ENCODE assay signal across 11 cellular contexts in the genomic region with DNA sequence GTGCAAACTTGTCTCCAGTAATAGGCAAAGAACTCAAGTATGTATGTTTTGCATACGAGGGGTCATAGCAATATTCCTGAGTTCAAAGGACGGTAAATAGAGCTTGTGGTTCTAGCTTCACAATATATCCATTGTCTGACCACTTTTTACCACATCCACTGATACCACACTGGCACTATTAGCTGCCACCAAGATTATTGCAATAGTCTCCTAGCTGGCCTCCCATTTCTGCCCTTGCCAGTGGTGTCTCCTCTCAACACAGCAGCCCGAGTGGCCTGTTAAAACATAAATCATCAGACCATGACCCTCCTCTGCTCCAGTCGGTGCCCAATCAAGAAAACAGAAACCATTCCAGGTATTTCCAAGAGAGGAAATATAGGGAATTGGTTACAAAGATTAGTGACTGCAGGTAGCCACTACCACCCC. TPM values are rescaled to one million over a fixed set of nuclear protein-coding genes. Genes with fewer than 3 reads are reported as not detected.
DNase-seq lines count a peak whose midpoint lies in the region; ATAC-seq, FAIRE-seq and TF ChIP-seq lines count a peak whose summit lies in the region.
"Had no signal": no experiment of that assay in that cellular context is flagged by ENCODE, and none has a peak within 500 bp of the region (broad histone marks: within the 10 kb centered on the region; RNA-seq: fewer than 3 reads in every experiment).

No MANE protein-coding gene starts in this region.

- TF ChIP-seq EP300 in K562 (IDR thresholded peaks at IDR 0.05; ENCODE audit: low read length), result no peak

- H3K79me2 ChIP-seq in K562 (ENCODE audit: control insufficient read depth, insufficient read depth, low read length), result no peaks in the 10 kb centered on the region
- no peaks in the 10 kb centered on the region for H3K79me2 ChIP-seq in Karpas-422 (ENCODE audit: low read length)

- H3K4me2 ChIP-seq in K562 (ENCODE audit: insufficient read depth, low read length) (peak overlapping the region; percentile 17; the same call in 1 of the 2 replicates), Karpas-422 (ENCODE audit: low read depth, low read length, poor library complexity, severe bottlenecking) (no peak overlapping the region)

- FAIRE-seq in K562 (lab: Jason Lieb, UNC), result no peak

- H3K9me2 ChIP-seq in Karpas-422 (replicated peaks; ENCODE audit: insufficient read depth, low read length), result no peaks in the 10 kb centered on the region

- in situ Hi-C loops in K562 (cut with MboI), result no loop called here

- BruUV-seq in K562 (replicated peaks; lab: Mats Ljungman, UMichigan), result no TSS peak

- H3K9me3 ChIP-seq in K562 (replicated peaks; ENCODE audit: control insufficient read depth, insufficient read depth, low read depth, low read length) (no peaks in the 10 kb centered on the region), iPS-20b (ENCODE audit: insufficient read depth, low read depth, low read length) (no peaks in the 10 kb centered on the region), skeletal muscle tissue (ENCODE audit: control insufficient read depth in 3 of 3, low read length in 3 of 3) (no peaks in the 10 kb centered on the region), Karpas-422 (ENCODE audit: low read length) (no peaks in the 10 kb centered on the region)

- DNase-seq in K562 (ENCODE audit: extremely low read depth in 1 of 4, low spot score in 3 of 4) (no peak), cortex of kidney (lab: John Stamatoyannopoulos, UW) (no peak), Karpas-422 (no peak)
- no peak for DNase-seq in stimulated activated CD4-positive, alpha-beta T cell treated with anti-CD3 and anti-CD28 coated beads, Interleukin-4, amount 100 ng/mL, for 1 hour
- DNase-seq: NCI-H2081, T-helper 9 cell had no signal

- no peaks in the 10 kb centered on the region for H4K20me1 ChIP-seq in K562 (replicated peaks; ENCODE audit: control insufficient read depth, insufficient read depth, low read length)
- no peaks in the 10 kb centered on the region for H4K20me1 ChIP-seq in Karpas-422 (ENCODE audit: insufficient read depth, low read depth, low read length)

- no peak for TF ChIP-seq CTCF in K562 (IDR thresholded peaks at IDR 0.05 in 2 of 3, conservative IDR thresholded peaks at IDR 0.05 in 1 of 3; ENCODE audit: insufficient read depth in 2 of 3, low read depth in 1 of 3, low read length in 3 of 3)

- POLR2A ChIA-PET in K562 (lab: Yijun Ruan, JAX), result interaction anchor here (0.5 to 1.7 kb wide), 3 partner anchors 20 to 326 kb away, joined by 3 to 6 read pairs (median 5); no protein-coding TSS in a partner anchor

- H3K9me1 ChIP-seq in K562 (ENCODE audit: control insufficient read depth, insufficient read depth, low read length), result no peaks in the 10 kb centered on the region

- no peak for TF ChIP-seq POLR2A in K562 (conservative IDR thresholded peaks at IDR 0.05)

- H3K27me3 ChIP-seq in K562 (ENCODE audit: control insufficient read depth in 2 of 2, insufficient read depth in 2 of 2, low read length in 2 of 2) (no peaks in the 10 kb centered on the region), iPS-20b (ENCODE audit: insufficient read depth, low read length) (no peaks in the 10 kb centered on the region), skeletal muscle tissue (ENCODE audit: control insufficient read depth in 3 of 3, insufficient read depth in 3 of 3, low read length in 3 of 3) (no peaks in the 10 kb centered on the region), Karpas-422 (ENCODE audit: low read length) (no peaks in the 10 kb centered on the region)

- 68% methylated on average over 4 of the region's 4 CpGs for WGBS in K562 (ENCODE audit: insufficient coverage, low coverage, missing lambda C conversion rate)

- peak overlapping the region; percentile 88 for H2AFZ ChIP-seq in K562 (ENCODE audit: low read depth, low read length)
- no peak overlapping the region for H2AFZ ChIP-seq in Karpas-422 (ENCODE audit: low read length)

- ATAC-seq in HG02588 (IDR thresholded peaks at IDR 0.05; ENCODE audit: unreplicated experiment) (peak; percentile 16), K562 (no peak), HG02759 (IDR thresholded peaks at IDR 0.05; ENCODE audit: unreplicated experiment) (no peak)

- intact Hi-C loops in K562 (cut with micrococcal nuclease), result loop anchor here (2.0 kb wide), 1 partner anchor 21 kb away; a partner anchor contains a TSS

- H3K36me3 ChIP-seq in K562 (ENCODE audit: control insufficient read depth, insufficient read depth, low read length) (no peaks in the 10 kb centered on the region), iPS-20b (ENCODE audit: insufficient read depth, low read depth, low read length) (no peaks in the 10 kb centered on the region), skeletal muscle tissue (ENCODE audit: control insufficient read depth in 3 of 3, insufficient read depth in 3 of 3, low read length in 3 of 3) (no peaks in the 10 kb centered on the region), Karpas-422 (ENCODE audit: insufficient read depth, low read length) (no peaks in the 10 kb centered on the region)

- H3K27ac ChIP-seq in K562 (ENCODE audit: extremely low read depth, low read depth, low read length) (peak overlapping the region; percentile 93), iPS-20b (ENCODE audit: low read length) (no peak overlapping the region), skeletal muscle tissue (ENCODE audit: low read depth, low read length) (peak overlapping the region; percentile 17), Karpas-422 (ENCODE audit: low read length) (no peak overlapping the region)

- CTCF ChIA-PET in K562 (lab: Yijun Ruan, JAX; ENCODE audit: low intra/inter-chr PET ratio), result no interaction called here

- TF ChIP-seq RAD21 in K562 (CRISPR knock-in tag; conservative IDR thresholded peaks at IDR 0.05 in 1 of 2, IDR thresholded peaks at IDR 0.05 in 1 of 2), result no peak

- peak overlapping the region; percentile 18 to 61; a peak in 1 of 4 replicates for H3K9ac ChIP-seq in K562 (ENCODE audit: insufficient read depth in 1 of 2, low read depth in 2 of 2, low read length in 2 of 2)
- H3K9ac ChIP-seq in iPS-20b (ENCODE audit: low read depth, low read length), result peak overlapping the region; percentile 67; the same call in 1 of the 2 replicates
- H3K9ac ChIP-seq in skeletal muscle tissue (ENCODE audit: low read depth in 1 of 3, low read length in 3 of 3), result peak overlapping the region; percentile 69 to 77 (median 75)
- H3K9ac ChIP-seq in Karpas-422 (ENCODE audit: low read length), result no peak overlapping the region

- H3K4me3 ChIP-seq in K562, result no peak overlapping the region
- H3K4me3 ChIP-seq in iPS-20b (ENCODE audit: low read length), result peak overlapping the region; percentile 67
- H3K4me3 ChIP-seq in skeletal muscle tissue (ENCODE audit: low read length in 3 of 3), result peak overlapping the region; percentile 54 to 76 (median 71)
- no peak overlapping the region for H3K4me3 ChIP-seq in Karpas-422 (ENCODE audit: low read length)

- H3K4me1 ChIP-seq in K562 (replicated peaks in 1 of 2; ENCODE audit: control insufficient read depth in 2 of 2, insufficient read depth in 2 of 2, low read length in 2 of 2), result peaks cover 23 to 63% of the 10 kb centered on the region in 2 experiments
- peaks cover 10% of the 10 kb centered on the region; the same call in 1 of the 2 replicates for H3K4me1 ChIP-seq in iPS-20b (ENCODE audit: insufficient read depth, low read length)
- H3K4me1 ChIP-seq in skeletal muscle tissue (ENCODE audit: control insufficient read depth in 3 of 3, insufficient read depth in 3 of 3, low read length in 3 of 3), result peaks cover 11 to 12% (median 11%) of the 10 kb centered on the region in 3 donors
- no peaks in the 10 kb centered on the region for H3K4me1 ChIP-seq in Karpas-422 (ENCODE audit: low read length)

TF ChIP-seq in K562, 482 proteins besides CTCF, POLR2A, EP300 and RAD21 (continues in another document):
- TF ChIP-seq ZKSCAN1 (IDR thresholded peaks at IDR 0.05; ENCODE audit: low read depth, low read length), result no peak

RNA-seq across cellular contexts. Expression of a gene that starts 17.0 kb away (rescaled TPM):
- not detected in 2 replicates for total RNA-seq in K562 (2011; cell fraction: chromatin; rRNA removed; ENCODE audit: low replicate concordance)
- total RNA-seq in K562 (2011; cell fraction: nucleolus; rRNA removed), result not detected in 2 replicates
- not detected in 2 replicates for total RNA-seq in K562 (2011; cell fraction: nucleoplasm; rRNA removed)
- total RNA-seq in K562 (2014; rRNA removed) (not detected in 2 replicates), K562 (2014; rRNA removed; fragmentation: Illumina TruSeq; extraction: Trizol) (not detected in 2 replicates), K562 (2015; rRNA removed; fragmentation: Illumina TruSeq; extraction: Trizol) (not detected in 2 replicates), K562 (2021) (not detected in 2 replicates), skeletal muscle tissue (not detected)
- polyA plus RNA-seq in K562 (2011; rRNA removed) (not detected in 2 replicates), K562 (2014; fragmentation: Illumina TruSeq; extraction: Trizol) (not detected in 2 replicates), K562 (2014; fragmentation: Nextera tagmentation; extraction: Ambion mirVana) (not detected), K562 (2014; rRNA removed) (not detected in 2 replicates)
- polyA plus RNA-seq in K562 (2011; cell fraction: cytosol; rRNA removed), result not detected in 2 replicates
- not detected in 2 replicates for polyA plus RNA-seq in K562 (2011; cell fraction: nucleus; rRNA removed)
- polyA plus RNA-seq in K562 (2012), result not detected in 2 replicates
- polyA minus RNA-seq in K562 (2011; rRNA and poly(A)+ RNA removed), result not detected in 2 replicates
- polyA minus RNA-seq in K562 (2011; cell fraction: cytosol; rRNA and poly(A)+ RNA removed), result not detected in 2 replicates
- polyA minus RNA-seq in K562 (2011; cell fraction: nucleus; rRNA and poly(A)+ RNA removed), result not detected in 2 replicates
- total RNA-seq in Karpas-422 (2014; rRNA removed; shearing (Covaris generic); ENCODE audit: low replicate concordance), result not detected in 2 replicates
- total RNA-seq: temporal lobe had no signal

RNA-seq across cellular contexts. Expression of a gene that starts 20.7 kb away (rescaled TPM):
- total RNA-seq in K562 (2011; cell fraction: chromatin; rRNA removed; ENCODE audit: low replicate concordance), result 98.0 and 157 TPM in 2 replicates
- 44.4 and 52.9 TPM in 2 replicates for total RNA-seq in K562 (2011; cell fraction: nucleolus; rRNA removed)
- total RNA-seq in K562 (2011; cell fraction: nucleoplasm; rRNA removed), result 98.7 and 150 TPM in 2 replicates
- total RNA-seq in K562 (2014; rRNA removed) (42.7 and 68.2 TPM in 2 replicates), K562 (2014; rRNA removed; fragmentation: Illumina TruSeq; extraction: Trizol) (34.1 and 36.8 TPM in 2 replicates), K562 (2015; rRNA removed; fragmentation: Illumina TruSeq; extraction: Trizol) (27.3 and 30.1 TPM in 2 replicates), K562 (2021) (20.1 and 23.7 TPM in 2 replicates), skeletal muscle tissue (59.5 TPM)
- polyA plus RNA-seq in K562 (2011; rRNA removed) (23.0 and 28.8 TPM in 2 replicates), K562 (2014; fragmentation: Illumina TruSeq; extraction: Trizol) (21.5 and 23.9 TPM in 2 replicates), K562 (2014; fragmentation: Nextera tagmentation; extraction: Ambion mirVana) (1 to 10 TPM; 6.4 to 7.8 TPM), K562 (2014; rRNA removed) (34.7 and 35.0 TPM in 2 replicates)
- 4.8 and 12.2 TPM in 2 replicates for polyA plus RNA-seq in K562 (2011; cell fraction: cytosol; rRNA removed)
- polyA plus RNA-seq in K562 (2011; cell fraction: nucleus; rRNA removed), result 24.7 and 26.4 TPM in 2 replicates
- polyA plus RNA-seq in K562 (2012), result 13.1 and 14.4 TPM in 2 replicates
- polyA minus RNA-seq in K562 (2011; rRNA and poly(A)+ RNA removed), result 56.7 and 88.0 TPM in 2 replicates
- 18.0 and 22.5 TPM in 2 replicates for polyA minus RNA-seq in K562 (2011; cell fraction: cytosol; rRNA and poly(A)+ RNA removed)
- polyA minus RNA-seq in K562 (2011; cell fraction: nucleus; rRNA and poly(A)+ RNA removed), result 77.7 and 125 TPM in 2 replicates
- not detected in 2 replicates for total RNA-seq in Karpas-422 (2014; rRNA removed; shearing (Covaris generic); ENCODE audit: low replicate concordance)

Comparison
In these comparisons a context has a peak if more than half of its experiments do, and no peak if none do; other contexts are left out.
1. H3K27ac ChIP-seq: peak in K562 (single experiment) and skeletal muscle tissue (single experiment); none in iPS-20b (single experiment) and Karpas-422 (single experiment).
2. H3K4me3 ChIP-seq: peak in iPS-20b (single experiment) and skeletal muscle tissue (3 of 3); none in K562 (single experiment) and Karpas-422 (single experiment).
3. RNA of a gene that starts 20.7 kb away (total RNA-seq): 59.5 TPM in skeletal muscle tissue (single experiment) and 20.1 to 157 TPM in K562; not detected in Karpas-422; every median in the first group is over 10 times any median in the second.